ENCODE assay signal across 24 cellular contexts in the genomic region with DNA sequence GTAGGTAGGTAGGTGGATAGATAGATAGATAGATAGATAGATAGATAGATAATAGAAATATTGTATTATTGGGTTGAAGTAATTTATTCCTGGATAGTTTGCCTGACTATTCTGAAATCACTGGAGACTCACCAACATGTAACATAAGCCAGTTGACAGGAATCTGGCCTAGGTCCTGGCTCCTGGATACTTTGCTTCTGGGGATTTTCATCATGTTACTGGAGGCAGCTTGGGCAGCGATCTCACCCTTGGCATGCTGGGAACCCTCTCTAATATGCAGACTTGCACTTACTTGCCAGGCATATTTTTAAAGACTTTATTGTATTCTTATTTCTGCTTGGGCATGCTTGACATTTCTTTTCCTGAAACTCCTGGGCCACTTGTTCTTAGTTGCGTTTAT.
"Had no signal": no experiment of that assay in that cellular context is flagged by ENCODE, and none has a peak within 500 bp of the region (broad histone marks: within the 10 kb centered on the region; RNA-seq: fewer than 3 reads in every experiment).

No MANE protein-coding gene starts in this region.

- H3K9me3 ChIP-seq: ascending aorta, heart left ventricle, lower lobe of right lung, testis, uterus had no signal

- H2AFZ ChIP-seq: parathyroid adenoma had no signal

- H3K36me3 ChIP-seq: ascending aorta, heart left ventricle, lower lobe of right lung, uterus had no signal

- H3K27me3 ChIP-seq: ascending aorta, heart left ventricle, testis, uterus had no signal

- H3K9ac ChIP-seq: parathyroid adenoma had no signal

- H3K4me1 ChIP-seq: lower lobe of right lung, parathyroid adenoma, testis, uterus had no signal

- FAIRE-seq: islet of Langerhans had no signal

- H3K4me3 ChIP-seq: ascending aorta, coronary artery, heart left ventricle, lower lobe of right lung, mucosa of descending colon, testis, uterus had no signal

- DNase-seq: activated CD4-positive, alpha-beta T cell treated with anti-CD3 and anti-CD28 coated beads, Interleukin-2, amount 10 ng/mL, durations not matched to agents 7 days and 5 days; activated CD8-positive, alpha-beta T cell treated with anti-CD3 and anti-CD28 coated beads for 36 hours; activated gamma-delta T cell treated with Interleukin-2 at 50 U/mL for 16 hours; cerebellar nuclear complex; heart left ventricle; left colon; lower lobe of right lung; mesendoderm; mucosa of descending colon; naive B cell; nucleus accumbens; stimulated activated CD4-positive, alpha-beta T cell treated with anti-CD3 and anti-CD28 coated beads, Interleukin-2, amount 100 ng/mL, for 48 hours; stimulated activated CD8-positive, alpha-beta memory T cell treated with anti-CD3 and anti-CD28 coated beads, Interleukin-4, amount 100 ng/mL, for 48 hours; stimulated activated naive B cell treated with anti-CD40 and anti-IgM and Interleukin-4, amounts not matched to agents 10 μg/mL and 1 μg/mL and 100 μg/mL, for 72 hours; testis; trophoblast cell; uterus had no signal

- H3K27ac ChIP-seq: ascending aorta, coronary artery, heart left ventricle, lower lobe of right lung, parathyroid adenoma, testis, uterus, VCaP had no signal

- H3K79me2 ChIP-seq: parathyroid adenoma had no signal

- ATAC-seq: activated CD4-positive, CD25-positive, alpha-beta regulatory T cell treated with anti-CD3 and anti-CD28 coated beads, Interleukin-2, amount 50 U/mL, for 24 hours; activated CD8-positive, alpha-beta T cell treated with anti-CD3 and anti-CD28 coated beads for 36 hours; left colon; lower lobe of right lung; mucosa of descending colon; sciatic nerve; stimulated activated naive B cell treated with anti-CD40 and anti-IgM and Interleukin-4, amounts not matched to agents 10 μg/mL and 1 μg/mL and 100 μg/mL, for 72 hours had no signal
